Comparison of ENCODE assay signal across 8 cellular contexts in genomic region chr12:87995581-87996178, GRCh38. TPM values are rescaled to one million over a fixed set of nuclear protein-coding genes. Genes with fewer than 3 reads are reported as not detected.
DNase-seq lines count a peak whose midpoint lies in the region; ATAC-seq and TF ChIP-seq lines count a peak whose summit lies in the region.

No MANE protein-coding gene starts in this region.

- no peaks in the 10 kb centered on the region for H3K36me3 Mint-ChIP-seq in T-helper 2 cell treated with Interferon-gamma antibody and Interleukin-4, amounts not matched to agents 5 μg/mL and 100 μg/mL, for 36 hours (ENCODE audit: low read depth)

- H3K27me3 ChIP-seq in kidney epithelial cell (ENCODE audit: control insufficient read depth, insufficient read depth, low read length): no peaks in the 10 kb centered on the region

- no peaks in the 10 kb centered on the region for H3K36me3 ChIP-seq in kidney epithelial cell (ENCODE audit: control insufficient read depth, insufficient read depth, low read length)

- H3K9me3 Mint-ChIP-seq in T-helper 2 cell treated with Interferon-gamma antibody and Interleukin-4, amounts not matched to agents 5 μg/mL and 100 μg/mL, for 36 hours: no peaks in the 10 kb centered on the region

- no peak overlapping the region for H3K4me3 ChIP-seq in cardiac fibroblast (replicated peaks in 1 of 2; ENCODE audit: low read depth in 2 of 2, low read length in 2 of 2)
- H3K4me3 ChIP-seq in kidney epithelial cell (ENCODE audit: low read depth, low read length): no peak overlapping the region

- TF ChIP-seq CTCF in cardiac fibroblast (IDR thresholded peaks at IDR 0.05; ENCODE audit: low read depth, low read length) (peak; percentile 71), kidney epithelial cell (IDR thresholded peaks at IDR 0.05; ENCODE audit: insufficient read depth, low read length, poor library complexity, severe bottlenecking) (peak; percentile 75)

- DNase-seq in AG20443 (ENCODE audit: low spot score): peak; percentile 75
- DNase-seq in NCI-H1930 (lab: John Stamatoyannopoulos, UW): peak; percentile 33 to 52
- peak; percentile 11 for DNase-seq in T-helper 2 cell treated with Interferon-gamma antibody and Interleukin-4, amounts not matched to agents 5 μg/mL and 100 μg/mL, for 36 hours (ENCODE audit: low spot score)
- DNase-seq in cardiac fibroblast (ENCODE audit: low read depth in 2 of 2): peak; percentile 82 to 83
- DNase-seq in kidney epithelial cell (ENCODE audit: low read depth): peak; percentile 21
- DNase-seq in stimulated activated CD4-positive, alpha-beta T cell treated with anti-CD3 and anti-CD28 coated beads, Interleukin-4, amount 100 ng/mL, for 24 hours: peak; percentile 26

- no peaks in the 10 kb centered on the region for H3K27me3 Mint-ChIP-seq in T-helper 2 cell treated with Interferon-gamma antibody and Interleukin-4, amounts not matched to agents 5 μg/mL and 100 μg/mL, for 36 hours (ENCODE audit: low read depth)

- no peak overlapping the region for H3K4me3 Mint-ChIP-seq in T-helper 2 cell treated with Interferon-gamma antibody and Interleukin-4, amounts not matched to agents 5 μg/mL and 100 μg/mL, for 36 hours

- no peak overlapping the region for H3K27ac Mint-ChIP-seq in T-helper 2 cell treated with Interferon-gamma antibody and Interleukin-4, amounts not matched to agents 5 μg/mL and 100 μg/mL, for 36 hours

- ATAC-seq in GM18858 (IDR thresholded peaks at IDR 0.05; ENCODE audit: unreplicated experiment) (peak; percentile 76), HG03045 (IDR thresholded peaks at IDR 0.05; ENCODE audit: unreplicated experiment) (peak; percentile 89)

- H3K4me1 Mint-ChIP-seq in T-helper 2 cell treated with Interferon-gamma antibody and Interleukin-4, amounts not matched to agents 5 μg/mL and 100 μg/mL, for 36 hours (ENCODE audit: low read depth): peaks cover 2% of the 10 kb centered on the region

RNA-seq across cellular contexts. Expression of gene C12orf50, which starts 33.5 kb away (rescaled TPM):
- total RNA-seq in kidney epithelial cell: not detected in 2 replicates

Comparison
In these comparisons a context has a peak if more than half of its experiments do, and no peak if none do; other contexts are left out.
1. DNase-seq: peak in every context shown above with its lines; median percentile 82 in cardiac fibroblast; 75 in AG20443; 42 in NCI-H1930; 26 in stimulated activated CD4-positive, alpha-beta T cell treated with anti-CD3 and anti-CD28 coated beads, Interleukin-4, amount 100 ng/mL, for 24 hours; 21 in kidney epithelial cell; 11 in T-helper 2 cell treated with Interferon-gamma antibody and Interleukin-4, amounts not matched to agents 5 μg/mL and 100 μg/mL, for 36 hours.